In the genomic region with DNA sequence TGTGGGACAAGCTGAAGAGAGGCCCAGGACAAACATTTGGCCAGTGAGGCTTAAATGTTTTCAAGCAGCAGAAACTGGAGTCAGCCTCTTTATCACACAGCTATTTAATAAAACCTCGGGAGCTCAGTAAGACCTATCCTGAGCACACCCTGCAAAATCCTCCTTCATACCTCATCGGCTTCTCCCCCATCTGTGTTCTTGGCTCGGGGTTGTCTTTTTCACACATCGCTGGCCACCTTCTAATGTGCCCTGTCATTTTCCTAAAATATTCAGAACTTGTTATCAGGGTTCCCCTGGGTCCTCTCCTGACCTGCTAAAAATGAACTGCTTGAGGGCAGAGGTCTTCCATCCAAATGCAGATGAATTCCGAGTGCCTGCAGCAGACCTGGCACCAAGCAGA, we compare ENCODE assay signal across 29 cellular contexts.
DNase-seq lines count a peak whose midpoint lies in the region.
"Had no signal": no experiment of that assay in that cellular context is flagged by ENCODE, and none has a peak within 500 bp of the region (broad histone marks: within the 10 kb centered on the region; RNA-seq: fewer than 3 reads in every experiment).

No MANE protein-coding gene starts in this region.

- no peaks in the 10 kb centered on the region for H3K36me3 ChIP-seq in trophoblast cell (ENCODE audit: control insufficient read depth in 1 of 2, insufficient read depth in 2 of 2, low read length in 2 of 2)
- H3K36me3 ChIP-seq: brain microvascular endothelial cell, tibial nerve had no signal

- WGBS in trophoblast cell (ENCODE audit: extremely low coverage, insufficient coverage, insufficient read length) = no CpG with 5 or more reads among the region's 5 CpGs

- H3K4ac ChIP-seq in trophoblast cell (ENCODE audit: low read depth, low read length) = no peak overlapping the region

- no peak overlapping the region for H2BK5ac ChIP-seq in trophoblast cell (ENCODE audit: low read depth, low read length, poor library complexity)

- no peak overlapping the region for H3K14ac ChIP-seq in trophoblast cell (ENCODE audit: low read length)

- H2BK12ac ChIP-seq in trophoblast cell (ENCODE audit: low read length) = peak overlapping the region; percentile 89

- H3K79me2 ChIP-seq in trophoblast cell (ENCODE audit: control insufficient read depth, insufficient read depth, low read length, poor library complexity) = no peaks in the 10 kb centered on the region
- H3K79me2 ChIP-seq: hepatocyte had no signal

- H2BK120ac ChIP-seq in trophoblast cell (ENCODE audit: insufficient read depth, low read length, poor library complexity) = no peak overlapping the region

- no peak overlapping the region for H3K9ac ChIP-seq in trophoblast cell (ENCODE audit: low read length)
- H3K9ac ChIP-seq: GM23248 had no signal

- peaks cover 11% of the 10 kb centered on the region for H3K79me1 ChIP-seq in trophoblast cell (ENCODE audit: low read length)

- H3K27me3 ChIP-seq in trophoblast cell (ENCODE audit: insufficient read depth, low read length) = no peaks in the 10 kb centered on the region
- H3K27me3 ChIP-seq: brain microvascular endothelial cell, foreskin keratinocyte, hepatocyte, tibial nerve had no signal

- H4K91ac ChIP-seq in trophoblast cell (ENCODE audit: low read depth, low read length) = peak overlapping the region; percentile 25

- no peaks in the 10 kb centered on the region for H3K9me3 ChIP-seq in trophoblast cell (ENCODE audit: insufficient read depth, low read depth, low read length)
- H3K9me3 ChIP-seq: tibial nerve had no signal

- no peak overlapping the region for H4K12ac ChIP-seq in trophoblast cell (ENCODE audit: low read depth, low read length)

- no peak overlapping the region for H3K18ac ChIP-seq in trophoblast cell (ENCODE audit: low read length)

- no peak overlapping the region for H3K4me2 ChIP-seq in trophoblast cell (ENCODE audit: low read length)
- H3K4me2 ChIP-seq: hepatocyte had no signal

- no peak overlapping the region for H3K23ac ChIP-seq in trophoblast cell (ENCODE audit: low read length)

- no peak overlapping the region for H2AFZ ChIP-seq in trophoblast cell (ENCODE audit: insufficient read depth, low read length, poor library complexity)
- H2AFZ ChIP-seq: GM23248, hepatocyte had no signal

- no peak overlapping the region for H3K4me3 ChIP-seq in trophoblast cell (ENCODE audit: low read depth, low read length)
- H3K4me3 ChIP-seq: GM23248, hepatocyte, tibial nerve had no signal

- H2AK5ac ChIP-seq in trophoblast cell (ENCODE audit: low read length) = no peak overlapping the region

- peak; percentile 85 for DNase-seq in DMS 273 (lab: John Stamatoyannopoulos, UW; ENCODE audit: unreplicated experiment)
- peak; percentile 1 to 28 for DNase-seq in NCI-H526 (lab: John Stamatoyannopoulos, UW)
- DNase-seq in glomerular visceral epithelial cell (ENCODE audit: extremely low spot score) = peak; percentile 41
- no peak for DNase-seq in trophoblast cell
- DNase-seq in T-helper 1 cell = no peak
- no peak for DNase-seq in effector CD8-positive, alpha-beta T cell (lab: John Stamatoyannopoulos, UW)
- no peak for DNase-seq in inferior parietal cortex (ENCODE audit: extremely low spot score)
- DNase-seq: activated CD4-positive, alpha-beta T cell treated with anti-CD3 and anti-CD28 coated beads, Interleukin-2, amount 50 U/mL, for 1 hour; activated naive CD4-positive, alpha-beta T cell treated with anti-CD3 and anti-CD28 coated beads for 36 hours; activated T-cell treated with anti-CD3 and anti-CD28 coated beads, Interleukin-2, amount 50 U/mL, for 72 hours; brain microvascular endothelial cell; Calu3; effector memory CD8-positive, alpha-beta T cell; EL; foreskin keratinocyte; GM23248; KG1; MM.1S; naive thymus-derived CD4-positive, alpha-beta T cell; NCI-H2029 treated with DMSO at 0.1 percent for 48 hours; NCI-H510A; nucleus accumbens; SIG-M5; small intestine; stimulated activated naive CD8-positive, alpha-beta T cell treated with anti-CD3 and anti-CD28 coated beads, Interleukin-15, amount 100 ng/mL, for 72 hours; SW 1271; T1000 had no signal

- H3K4me1 ChIP-seq in trophoblast cell (ENCODE audit: control insufficient read depth in 1 of 2, insufficient read depth in 2 of 2, low read length in 2 of 2) = peaks cover 0 to 3% of the 10 kb centered on the region in 2 experiments

- no peak overlapping the region for H4K8ac ChIP-seq in trophoblast cell (ENCODE audit: low read depth, low read length)

- no peak overlapping the region for H3K27ac ChIP-seq in trophoblast cell (ENCODE audit: low read depth, low read length)
- H3K27ac ChIP-seq: brain microvascular endothelial cell, foreskin keratinocyte, GM23248, hepatocyte had no signal

Comparison
In these comparisons a context has a peak if more than half of its experiments do, and no peak if none do; other contexts are left out.
1. DNase-seq: peak in DMS 273 (single experiment), NCI-H526 (2 of 2) and glomerular visceral epithelial cell (single experiment); none in trophoblast cell (0 of 2), T-helper 1 cell (0 of 5), effector CD8-positive, alpha-beta T cell (single experiment) and inferior parietal cortex (single experiment).